ENCODE assay signal across 1 cellular context in genomic region chr22:27004434-27004833, GRCh38.
TF ChIP-seq lines count a peak whose summit lies in the region.

No MANE protein-coding gene starts in this region.

TF ChIP-seq in GM23338, 12 proteins besides CTCF, POLR2A, EP300 and RAD21:
- TF ChIP-seq ZNF462 (CRISPR knock-in tag; IDR thresholded peaks at IDR 0.05) (no peak), NANOG (IDR thresholded peaks at IDR 0.05; ENCODE audit: borderline replicate concordance) (no peak), POLR2AphosphoS5 (IDR thresholded peaks at IDR 0.05; ENCODE audit: low read depth) (no peak), STAT1 (IDR thresholded peaks at IDR 0.05; ENCODE audit: unreplicated experiment) (no peak), CREB1 (CRISPR knock-in tag; IDR thresholded peaks at IDR 0.05; ENCODE audit: low read depth) (no peak), ZNF114 (CRISPR knock-in tag; IDR thresholded peaks at IDR 0.05) (no peak), ZNF331 (CRISPR knock-in tag; IDR thresholded peaks at IDR 0.05; ENCODE audit: low read depth) (no peak), EZH2 (IDR thresholded peaks at IDR 0.05; ENCODE audit: low read depth, unreplicated experiment) (no peak), REST (IDR thresholded peaks at IDR 0.05; ENCODE audit: unreplicated experiment) (no peak), ETS1 (IDR thresholded peaks at IDR 0.05) (no peak), JUNB (IDR thresholded peaks at IDR 0.05; ENCODE audit: unreplicated experiment) (no peak), EZH2phosphoT487 (IDR thresholded peaks at IDR 0.05; ENCODE audit: unreplicated experiment) (no peak)
